In the genomic region with DNA sequence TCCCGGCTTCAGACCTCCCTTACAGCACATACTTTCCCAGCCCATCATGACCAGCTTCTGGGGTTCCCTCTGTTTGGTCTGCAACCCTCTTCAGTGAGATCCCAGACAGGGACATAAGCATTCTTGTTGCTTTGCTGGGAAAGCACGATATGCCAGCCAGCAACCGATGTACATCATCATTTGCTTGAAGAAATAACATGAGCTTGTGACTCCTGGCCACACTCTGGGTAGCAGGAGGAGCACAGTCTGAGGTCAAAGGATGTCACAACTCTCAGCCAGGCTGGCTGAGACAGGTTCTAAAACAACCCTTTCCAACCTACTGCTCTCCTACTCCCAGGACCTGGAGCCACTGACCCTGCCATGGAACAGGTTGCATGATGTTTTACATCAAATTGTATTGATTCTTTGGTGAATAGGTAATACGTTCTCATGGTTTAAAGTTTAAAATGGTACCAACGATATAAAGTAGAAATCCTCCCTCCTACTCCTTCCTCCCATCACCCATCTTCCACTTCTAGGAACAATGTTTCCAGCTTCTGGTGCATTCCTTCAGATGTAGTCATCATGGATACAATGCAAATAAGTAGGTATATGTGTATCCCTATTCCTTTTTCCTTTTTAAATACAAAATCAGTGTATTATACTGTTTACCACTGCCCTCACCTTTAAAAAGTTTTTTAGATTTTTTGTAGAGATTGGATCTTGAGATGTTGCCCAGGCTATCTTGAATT, we compare ENCODE assay signal across 14 cellular contexts.
A peak's percentile ranks its signal among the peaks of the same experiment; 100 is the strongest.
DNase-seq lines count a peak whose midpoint lies in the region; ATAC-seq, FAIRE-seq and TF ChIP-seq lines count a peak whose summit lies in the region.
"Had no signal": no experiment of that assay in that cellular context is flagged by ENCODE, and none has a peak within 500 bp of the region (broad histone marks: within the 10 kb centered on the region; RNA-seq: fewer than 3 reads in every experiment).

No MANE protein-coding gene starts in this region.

- intact Hi-C loops in Panc1 (cut with micrococcal nuclease; ENCODE audit: unreplicated experiment), result loop anchor here (5.0 kb wide), 1 partner anchor 289 kb away; no protein-coding TSS in a partner anchor
- intact Hi-C loops in endothelial cell of umbilical vein (cut with micrococcal nuclease), result loop anchor here (5.0 kb wide), 3 partner anchors 116 to 619 kb away; no protein-coding TSS in a partner anchor

- no peak overlapping the region for H3K4me3 ChIP-seq in Panc1 (ENCODE audit: low read depth in 2 of 2, low read length in 2 of 2)
- H3K4me3 ChIP-seq in endothelial cell of umbilical vein (replicated peaks in 1 of 3; ENCODE audit: insufficient read depth in 1 of 3, low read depth in 1 of 3, low read length in 3 of 3), result no peak overlapping the region
- H3K4me3 ChIP-seq in mesodermal cell (ENCODE audit: extremely low read depth, insufficient read depth, low read length, poor library complexity, severe bottlenecking), result no peak overlapping the region
- H3K4me3 ChIP-seq in MG63, result no peak overlapping the region

- H3K4me2 ChIP-seq in endothelial cell of umbilical vein (ENCODE audit: insufficient read depth, low read length), result no peak overlapping the region

- FAIRE-seq in endothelial cell of umbilical vein (lab: Jason Lieb, UNC), result peak; percentile 61
- FAIRE-seq: islet of Langerhans had no signal

- H3K9ac ChIP-seq in endothelial cell of umbilical vein (replicated peaks; ENCODE audit: extremely low read depth, insufficient read depth, low read length), result no peak overlapping the region

- dilution Hi-C loops in endothelial cell of umbilical vein (cut with MboI; ENCODE audit: extremely low pct_ligation_motif_present, low sequenced_read_pairs), result no loop called here

- H4K20me1 ChIP-seq in endothelial cell of umbilical vein (replicated peaks; ENCODE audit: control insufficient read depth, extremely low read depth, insufficient read depth, low read length), result no peaks in the 10 kb centered on the region

- H3K27me3 ChIP-seq in Panc1 (ENCODE audit: control insufficient read depth, insufficient read depth, low read length) (no peaks in the 10 kb centered on the region), endothelial cell of umbilical vein (ENCODE audit: control insufficient read depth in 2 of 2, insufficient read depth in 2 of 2, low read length in 2 of 2) (peaks cover 10 to 15% of the 10 kb centered on the region in 2 experiments), MG63 (no peaks in the 10 kb centered on the region)

- CTCF ChIA-PET in Panc1 (lab: Charles Lee) (interaction anchor here (3.6 kb wide), 1 partner anchor 533 kb away, joined by 28 read pairs; no protein-coding TSS in a partner anchor), endothelial cell of umbilical vein (lab: Charles Lee) (interaction anchor here (0.7 to 11.2 kb wide), 4 partner anchors 118 to 532 kb away, joined by 3 to 355 read pairs (median 91); partner anchors contain the start of gene HES1)

- H3K4me1 ChIP-seq in Panc1 (ENCODE audit: control insufficient read depth, insufficient read depth, low read length) (peaks cover 29% of the 10 kb centered on the region), endothelial cell of umbilical vein (ENCODE audit: control insufficient read depth, extremely low read depth, insufficient read depth, low read length) (peaks cover 18% of the 10 kb centered on the region), mesodermal cell (ENCODE audit: control insufficient read depth, insufficient read depth, low read length, poor library complexity, severe bottlenecking) (peaks cover 61% of the 10 kb centered on the region)

- TF ChIP-seq POLR2A in endothelial cell of umbilical vein (IDR thresholded peaks at IDR 0.05; ENCODE audit: low read depth, low read length), result no peak

- H3K36me3 ChIP-seq in Panc1 (ENCODE audit: control insufficient read depth, insufficient read depth, low read length) (no peaks in the 10 kb centered on the region), endothelial cell of umbilical vein (ENCODE audit: control insufficient read depth in 2 of 2, extremely low read depth in 1 of 2, insufficient read depth in 2 of 2, low read length in 2 of 2) (no peaks in the 10 kb centered on the region), mesodermal cell (ENCODE audit: control insufficient read depth, insufficient read depth, low read length) (no peaks in the 10 kb centered on the region), MG63 (no peaks in the 10 kb centered on the region)

- ATAC-seq in Panc1, result no peak
- no peak for ATAC-seq in HG02840 (IDR thresholded peaks at IDR 0.05; ENCODE audit: low FRiP score, unreplicated experiment)

- peak; percentile 40 for DNase-seq in Caki2 (ENCODE audit: low read depth)
- no peak for DNase-seq in Panc1 (ENCODE audit: low read depth, low spot score)
- no peak for DNase-seq in endothelial cell of umbilical vein (ENCODE audit: low read depth, low spot score)
- DNase-seq in MG63, result no peak
- DNase-seq in substantia nigra (lab: John Stamatoyannopoulos, UW), result no peak
- no peak for DNase-seq in caudate nucleus (lab: John Stamatoyannopoulos, UW)
- DNase-seq: activated effector memory CD4-positive, alpha-beta T cell treated with anti-CD3 and anti-CD28 coated beads, Interleukin-2, amount 50 U/mL, for 16 hours; KBM-7; NCI-H1092 treated with DMSO at 0.1 percent for 48 hours; NCI-H526; nucleus accumbens had no signal

- H3K79me2 ChIP-seq in endothelial cell of umbilical vein (ENCODE audit: control insufficient read depth, insufficient read depth, low read length), result no peaks in the 10 kb centered on the region

- no peaks in the 10 kb centered on the region for H3K9me1 ChIP-seq in endothelial cell of umbilical vein (replicated peaks; ENCODE audit: control insufficient read depth, extremely low read depth, insufficient read depth, low read length)

- in situ Hi-C loops in Caki2 (cut with HindIII; ENCODE audit: low pct_unique_long_range_greater_than_20kb, low sequenced_read_pairs), result no loop called here
- in situ Hi-C loops in Panc1 (cut with HindIII; ENCODE audit: low pct_unique_long_range_greater_than_20kb, low sequenced_read_pairs), result no loop called here

- TF ChIP-seq CTCF in Panc1 (IDR thresholded peaks at IDR 0.05) (no peak), endothelial cell of umbilical vein (IDR thresholded peaks at IDR 0.05; ENCODE audit: extremely low read depth in 1 of 2, insufficient read depth in 1 of 2, low read depth in 1 of 2, low read length in 2 of 2) (no peak)

- H3K27ac ChIP-seq in Panc1 (ENCODE audit: low read length) (peak overlapping the region; percentile 1), endothelial cell of umbilical vein (ENCODE audit: insufficient read depth, low read depth, low read length) (no peak overlapping the region), mesodermal cell (ENCODE audit: low read depth, low read length, severe bottlenecking) (peak overlapping the region; percentile 76), substantia nigra (ENCODE audit: low read depth, low read length, poor library complexity, severe bottlenecking) (no peak overlapping the region), caudate nucleus (ENCODE audit: low read depth, low read length) (no peak overlapping the region)

- no TSS peak for BruUV-seq in Panc1 (replicated peaks; lab: Mats Ljungman, UMichigan)
- no TSS peak for BruUV-seq in endothelial cell of umbilical vein (replicated peaks; lab: Mats Ljungman, UMichigan)

- no peaks in the 10 kb centered on the region for H3K9me3 ChIP-seq in Panc1 (ENCODE audit: control insufficient read depth, insufficient read depth, low read depth, low read length)
- H3K9me3 ChIP-seq in endothelial cell of umbilical vein (replicated peaks; ENCODE audit: control insufficient read depth, insufficient read depth, low read length), result no peaks in the 10 kb centered on the region
- no peaks in the 10 kb centered on the region for H3K9me3 ChIP-seq in mesodermal cell (ENCODE audit: control insufficient read depth, low read length)
- no peaks in the 10 kb centered on the region for H3K9me3 ChIP-seq in MG63

- POLR2A ChIA-PET in Panc1 (lab: Charles Lee) (no interaction called here), endothelial cell of umbilical vein (lab: Charles Lee) (interaction anchor here (1.1 kb wide), 1 partner anchor 353 kb away, joined by 4 read pairs; the partner anchor contains the start of gene HES1)

- WGBS in mesodermal cell (ENCODE audit: insufficient coverage in 2 of 2), 2 experiments, result 67 to 100% methylated on average over 1 to 3 of the region's 5 CpGs

- no peak overlapping the region for H2AFZ ChIP-seq in endothelial cell of umbilical vein (ENCODE audit: low read depth, low read length)

TF ChIP-seq in endothelial cell of umbilical vein, 7 proteins besides CTCF, POLR2A, EP300 and RAD21:
- TF ChIP-seq EZH2 (IDR thresholded peaks at IDR 0.05; ENCODE audit: borderline replicate concordance, low read depth, low read length, severe bottlenecking) (no peak), FOS (IDR thresholded peaks at IDR 0.05; ENCODE audit: borderline replicate concordance, insufficient read depth, low read length) (peak; percentile 30), GATA2 (IDR thresholded peaks at IDR 0.05; ENCODE audit: insufficient read depth, insufficient read length, low read depth, low read length) (no peak), MYC (IDR thresholded peaks at IDR 0.05; ENCODE audit: low read depth, low read length) (no peak), JUN (IDR thresholded peaks at IDR 0.05; ENCODE audit: borderline replicate concordance, insufficient read depth, insufficient read length, low read depth) (peak; percentile 22)

Comparison
In these comparisons a context has a peak if more than half of its experiments do, and no peak if none do; other contexts are left out.
1. H3K27ac ChIP-seq: peak in Panc1 (single experiment) and mesodermal cell (single experiment); none in endothelial cell of umbilical vein (single experiment), substantia nigra (single experiment) and caudate nucleus (single experiment).